17 cellular contexts compared by ENCODE assay signal in genomic region chr3:123766195-123767019, GRCh38.
DNase-seq lines count a peak whose midpoint lies in the region; ATAC-seq and TF ChIP-seq lines count a peak whose summit lies in the region.
"Had no signal": no experiment of that assay in that cellular context is flagged by ENCODE, and none has a peak within 500 bp of the region (broad histone marks: within the 10 kb centered on the region; RNA-seq: fewer than 3 reads in every experiment).

No MANE protein-coding gene starts in this region.

- peaks cover 25% of the 10 kb centered on the region for H3K36me3 Mint-ChIP-seq in neural progenitor cell
- H3K36me3 Mint-ChIP-seq in CD14-positive monocyte, result no peaks in the 10 kb centered on the region
- H3K36me3 Mint-ChIP-seq: CD8-positive, alpha-beta T cell; type B pancreatic cell had no signal

- no peak overlapping the region for H3K9ac ChIP-seq in neural progenitor cell

- H3K27ac ChIP-seq in esophagus muscularis mucosa (replicated peaks in 1 of 4), result no peak overlapping the region
- peak overlapping the region; percentile 43 for H3K27ac ChIP-seq in neural progenitor cell
- H3K27ac ChIP-seq in aorta (ENCODE audit: low read depth in 1 of 2, low read length in 2 of 2), result peak overlapping the region; percentile 84 to 87
- H3K27ac ChIP-seq: brain microvascular endothelial cell had no signal

- no peak overlapping the region for H3K4me3 Mint-ChIP-seq in stimulated activated naive CD8-positive, alpha-beta T cell treated with anti-CD3 and anti-CD28 coated beads, Interleukin-15, amount 100 ng/mL, for 72 hours
- H3K4me3 Mint-ChIP-seq in neural progenitor cell (no peak overlapping the region), CD14-positive monocyte (no peak overlapping the region)
- H3K4me3 Mint-ChIP-seq: CD8-positive, alpha-beta T cell; nephron progenitor cell; type B pancreatic cell had no signal

- WGBS in esophagus muscularis mucosa, result 91% methylated on average over 13 of the region's 13 CpGs
- WGBS in aorta, 2 donors, result 9 to 19% methylated on average over 13 of the region's 13 CpGs

- no peak for TF ChIP-seq POLR2A in esophagus muscularis mucosa (IDR thresholded peaks at IDR 0.05; ENCODE audit: low read depth)

- H2AFZ ChIP-seq in neural progenitor cell (replicated peaks), result no peak overlapping the region

- H3K4me1 ChIP-seq in esophagus muscularis mucosa (peaks cover 0 to 21% (median 13%) of the 10 kb centered on the region in 4 donors), neural progenitor cell (peaks cover 15% of the 10 kb centered on the region), aorta (ENCODE audit: control insufficient read depth in 1 of 2, insufficient read depth in 2 of 2, low read length in 2 of 2) (peaks cover 0 to 3% of the 10 kb centered on the region in 2 donors)

- no peaks in the 10 kb centered on the region for H3K9me3 Mint-ChIP-seq in stimulated activated naive CD8-positive, alpha-beta T cell treated with anti-CD3 and anti-CD28 coated beads, Interleukin-15, amount 100 ng/mL, for 72 hours
- H3K9me3 Mint-ChIP-seq in neural progenitor cell (peaks cover 2% of the 10 kb centered on the region), CD14-positive monocyte (peaks cover 0 to 5% (median 0%) of the 10 kb centered on the region in 7 donors)
- H3K9me3 Mint-ChIP-seq: CD8-positive, alpha-beta T cell; nephron progenitor cell; type B pancreatic cell had no signal

- TF ChIP-seq EP300 in esophagus muscularis mucosa (IDR thresholded peaks at IDR 0.05), result no peak

- no peaks in the 10 kb centered on the region for H3K79me2 ChIP-seq in neural progenitor cell (ENCODE audit: low read depth)

- H3K36me3 ChIP-seq in esophagus muscularis mucosa (no peaks in the 10 kb centered on the region), neural progenitor cell (no peaks in the 10 kb centered on the region), aorta (ENCODE audit: control insufficient read depth in 1 of 2, insufficient read depth in 2 of 2, low read length in 1 of 2) (no peaks in the 10 kb centered on the region)
- H3K36me3 ChIP-seq: brain microvascular endothelial cell had no signal

- H3K4me2 ChIP-seq in neural progenitor cell, result peak overlapping the region; percentile 60

- peaks cover 8% of the 10 kb centered on the region for H3K27me3 Mint-ChIP-seq in stimulated activated naive CD8-positive, alpha-beta T cell treated with anti-CD3 and anti-CD28 coated beads, Interleukin-15, amount 100 ng/mL, for 72 hours
- H3K27me3 Mint-ChIP-seq in neural progenitor cell (ENCODE audit: insufficient read depth, low read depth) (peaks cover 5% of the 10 kb centered on the region), CD14-positive monocyte (ENCODE audit: low read depth in 3 of 3) (no peaks in the 10 kb centered on the region)

- ATAC-seq in stimulated activated naive CD8-positive, alpha-beta T cell treated with anti-CD3 and anti-CD28 coated beads, Interleukin-15, amount 100 ng/mL, for 72 hours, result peak; percentile 18
- ATAC-seq in stimulated activated naive CD8-positive, alpha-beta T cell treated with anti-CD3 and anti-CD28 coated beads, Interleukin-15, Interleukin-2, amounts not matched to agents 100 U/mL and 50 U/mL, for 24 hours, result no peak
- peak; percentile 75 for ATAC-seq in aorta (ENCODE audit: low FRiP score)
- no peak for ATAC-seq in activated CD4-positive, CD25-positive, alpha-beta regulatory T cell treated with anti-CD3 and anti-CD28 coated beads, Interleukin-2, amount 50 U/mL, for 24 hours
- ATAC-seq: CD8-positive, alpha-beta T cell; Panc1 had no signal

- H4K20me1 ChIP-seq in neural progenitor cell (ENCODE audit: low read depth), result no peaks in the 10 kb centered on the region

- intact Hi-C loops in esophagus muscularis mucosa (cut with DNase I) (no loop called here), aorta (cut with DNase I) (loop anchor here in 1 of 2 donors (5.0 kb wide), 1 partner anchor 116 kb away; the partner anchor contains the start of gene MYLK), CD14-positive monocyte (cut with micrococcal nuclease) (no loop called here)

- H3K4me3 ChIP-seq in esophagus muscularis mucosa, result no peak overlapping the region
- H3K4me3 ChIP-seq in neural progenitor cell, result no peak overlapping the region
- no peak overlapping the region for H3K4me3 ChIP-seq in aorta (ENCODE audit: low read length in 2 of 2)

- no peaks in the 10 kb centered on the region for H3K4me1 Mint-ChIP-seq in stimulated activated naive CD8-positive, alpha-beta T cell treated with anti-CD3 and anti-CD28 coated beads, Interleukin-15, amount 100 ng/mL, for 72 hours
- peaks cover 25% of the 10 kb centered on the region for H3K4me1 Mint-ChIP-seq in neural progenitor cell
- peaks cover 16% of the 10 kb centered on the region for H3K4me1 Mint-ChIP-seq in CD14-positive monocyte

- DNase-seq in stimulated activated naive CD8-positive, alpha-beta T cell treated with anti-CD3 and anti-CD28 coated beads, Interleukin-15, amount 100 ng/mL, for 72 hours, result no peak
- no peak for DNase-seq in stimulated activated naive CD8-positive, alpha-beta T cell treated with anti-CD3 and anti-CD28 coated beads, Interleukin-15, Interleukin-2, amounts not matched to agents 100 U/mL and 50 U/mL, for 24 hours
- peak; percentile 24 for DNase-seq in esophagus muscularis mucosa (ENCODE audit: extremely low spot score)
- peak; percentile 23 for DNase-seq in neural progenitor cell (ENCODE audit: low spot score)
- peak; percentile 69 to 82 for DNase-seq in aorta
- no peak for DNase-seq in T-helper 1 cell
- no peak for DNase-seq in CD14-positive monocyte (ENCODE audit: low spot score)
- DNase-seq: activated CD4-positive, CD25-positive, alpha-beta regulatory T cell treated with anti-CD3 and anti-CD28 coated beads, Interleukin-2, amount 50 U/mL, for 72 hours; brain microvascular endothelial cell; CD8-positive, alpha-beta T cell; GOT3; NCI-H2081 treated with DMSO at 0.1 percent for 48 hours; nephron progenitor cell; stimulated activated CD4-positive, alpha-beta T cell treated with anti-CD3 and anti-CD28 coated beads, Interleukin-2, amount 100 ng/mL, for 48 hours had no signal

- H3K27me3 ChIP-seq in esophagus muscularis mucosa (no peaks in the 10 kb centered on the region), neural progenitor cell (no peaks in the 10 kb centered on the region), aorta (ENCODE audit: control insufficient read depth in 1 of 2, insufficient read depth in 2 of 2, low read length in 1 of 2) (no peaks in the 10 kb centered on the region)
- H3K27me3 ChIP-seq: brain microvascular endothelial cell had no signal

- H3K27ac Mint-ChIP-seq in stimulated activated naive CD8-positive, alpha-beta T cell treated with anti-CD3 and anti-CD28 coated beads, Interleukin-15, amount 100 ng/mL, for 72 hours, result peak overlapping the region in 1 of 2 donors; percentile 61
- H3K27ac Mint-ChIP-seq in neural progenitor cell (no peak overlapping the region), CD14-positive monocyte (no peak overlapping the region)
- H3K27ac Mint-ChIP-seq: CD8-positive, alpha-beta T cell; nephron progenitor cell; type B pancreatic cell had no signal

- peaks cover 15% of the 10 kb centered on the region for H3F3A ChIP-seq in neural progenitor cell (ENCODE audit: low read depth)

- TF ChIP-seq CTCF in esophagus muscularis mucosa (IDR thresholded peaks at IDR 0.05) (no peak), neural progenitor cell (IDR thresholded peaks at IDR 0.05) (no peak), CD14-positive monocyte (IDR thresholded peaks at IDR 0.05) (no peak)

- H3K9me3 ChIP-seq in esophagus muscularis mucosa (no peaks in the 10 kb centered on the region), neural progenitor cell (ENCODE audit: low read depth) (no peaks in the 10 kb centered on the region), aorta (ENCODE audit: control insufficient read depth, low read length) (no peaks in the 10 kb centered on the region)

Comparison
In these comparisons a context has a peak if more than half of its experiments do, and no peak if none do; other contexts are left out.
1. ATAC-seq: peak in stimulated activated naive CD8-positive, alpha-beta T cell treated with anti-CD3 and anti-CD28 coated beads, Interleukin-15, amount 100 ng/mL, for 72 hours (single experiment) and aorta (single experiment); none in stimulated activated naive CD8-positive, alpha-beta T cell treated with anti-CD3 and anti-CD28 coated beads, Interleukin-15, Interleukin-2, amounts not matched to agents 100 U/mL and 50 U/mL, for 24 hours (single experiment) and activated CD4-positive, CD25-positive, alpha-beta regulatory T cell treated with anti-CD3 and anti-CD28 coated beads, Interleukin-2, amount 50 U/mL, for 24 hours (0 of 2).
2. DNase-seq: peak in esophagus muscularis mucosa (single experiment), neural progenitor cell (single experiment) and aorta (2 of 2); none in stimulated activated naive CD8-positive, alpha-beta T cell treated with anti-CD3 and anti-CD28 coated beads, Interleukin-15, amount 100 ng/mL, for 72 hours (0 of 2), stimulated activated naive CD8-positive, alpha-beta T cell treated with anti-CD3 and anti-CD28 coated beads, Interleukin-15, Interleukin-2, amounts not matched to agents 100 U/mL and 50 U/mL, for 24 hours (single experiment), T-helper 1 cell (0 of 5) and CD14-positive monocyte (single experiment).
3. H3K27ac ChIP-seq: peak in neural progenitor cell (single experiment) and aorta (2 of 2); none in esophagus muscularis mucosa (0 of 4).